In genomic region chr11:125280646-125281045, GRCh38 we compare ENCODE assay signal across 21 cellular contexts.
DNase-seq lines count a peak whose midpoint lies in the region; ATAC-seq and TF ChIP-seq lines count a peak whose summit lies in the region.
"Had no signal": no experiment of that assay in that cellular context is flagged by ENCODE, and none has a peak within 500 bp of the region (broad histone marks: within the 10 kb centered on the region; RNA-seq: fewer than 3 reads in every experiment).

No MANE protein-coding gene starts in this region.

- H3K27me3 ChIP-seq in BLaER1 (no peaks in the 10 kb centered on the region), WERI-Rb-1 (ENCODE audit: insufficient read depth, low read depth, severe bottlenecking) (no peaks in the 10 kb centered on the region), layer of hippocampus (ENCODE audit: control insufficient read depth, insufficient read depth, low read length) (no peaks in the 10 kb centered on the region)
- H3K27me3 ChIP-seq: BLaER1 treated with 17β-estradiol and CSF1 and Interleukin-3, amounts not matched to agents 10 nM and 100 nM had no signal

- H3K9me3 ChIP-seq in BLaER1 (no peaks in the 10 kb centered on the region), WERI-Rb-1 (ENCODE audit: severe bottlenecking) (no peaks in the 10 kb centered on the region)
- H3K9me3 ChIP-seq: BLaER1 treated with 17β-estradiol and CSF1 and Interleukin-3, amounts not matched to agents 10 nM and 100 nM had no signal

- no peak overlapping the region for H3K27ac Mint-ChIP-seq in stimulated activated effector memory CD8-positive, alpha-beta T cell treated with anti-CD3 and anti-CD28 coated beads, Interleukin-12 subunit alpha, Interleukin-12 subunit beta, amount 100 ng/mL, for 72 hours
- H3K27ac Mint-ChIP-seq: B cell; CD14-positive monocyte; CD4-positive, alpha-beta T cell; CD8-positive, alpha-beta memory T cell had no signal

- no peak overlapping the region for H3K4me3 Mint-ChIP-seq in stimulated activated effector memory CD8-positive, alpha-beta T cell treated with anti-CD3 and anti-CD28 coated beads, Interleukin-12 subunit alpha, Interleukin-12 subunit beta, amount 100 ng/mL, for 72 hours
- H3K4me3 Mint-ChIP-seq: B cell; CD14-positive monocyte; CD4-positive, alpha-beta T cell; CD8-positive, alpha-beta memory T cell had no signal

- H3K4me1 ChIP-seq in BLaER1 = peaks cover 7% of the 10 kb centered on the region

- H3K4me3 ChIP-seq in BLaER1 (no peak overlapping the region), WERI-Rb-1 (ENCODE audit: low read depth, low read length) (no peak overlapping the region)
- H3K4me3 ChIP-seq: BLaER1 treated with 17β-estradiol and CSF1 and Interleukin-3, amounts not matched to agents 10 nM and 100 nM; GM12878; GM23248 had no signal

- no peaks in the 10 kb centered on the region for H3K36me3 Mint-ChIP-seq in stimulated activated effector memory CD8-positive, alpha-beta T cell treated with anti-CD3 and anti-CD28 coated beads, Interleukin-12 subunit alpha, Interleukin-12 subunit beta, amount 100 ng/mL, for 72 hours
- H3K36me3 Mint-ChIP-seq: CD14-positive monocyte; CD8-positive, alpha-beta memory T cell had no signal

- H3K27ac ChIP-seq in BLaER1 (no peak overlapping the region), WERI-Rb-1 (peak overlapping the region; percentile 81), layer of hippocampus (ENCODE audit: low read depth, low read length) (peak overlapping the region; percentile 3)
- H3K27ac ChIP-seq: 22Rv1; BLaER1 treated with 17β-estradiol and CSF1 and Interleukin-3, amounts not matched to agents 10 nM and 100 nM; GM23248 had no signal

- no peaks in the 10 kb centered on the region for H3K36me3 ChIP-seq in BLaER1
- no peaks in the 10 kb centered on the region for H3K36me3 ChIP-seq in WERI-Rb-1
- H3K36me3 ChIP-seq: BLaER1 treated with 17β-estradiol and CSF1 and Interleukin-3, amounts not matched to agents 10 nM and 100 nM had no signal

- H3K4me1 Mint-ChIP-seq in stimulated activated effector memory CD8-positive, alpha-beta T cell treated with anti-CD3 and anti-CD28 coated beads, Interleukin-12 subunit alpha, Interleukin-12 subunit beta, amount 100 ng/mL, for 72 hours = no peaks in the 10 kb centered on the region
- H3K4me1 Mint-ChIP-seq: B cell; CD14-positive monocyte; CD8-positive, alpha-beta memory T cell had no signal

- no peaks in the 10 kb centered on the region for H4K20me1 ChIP-seq in BLaER1
- H4K20me1 ChIP-seq: BLaER1 treated with 17β-estradiol and CSF1 and Interleukin-3, amounts not matched to agents 10 nM and 100 nM had no signal

- ATAC-seq in stimulated activated effector memory CD8-positive, alpha-beta T cell treated with anti-CD3 and anti-CD28 coated beads, Interleukin-12 subunit alpha, Interleukin-12 subunit beta, amount 100 ng/mL, for 72 hours = peak; percentile 15
- no peak for ATAC-seq in HG02938 (IDR thresholded peaks at IDR 0.05; ENCODE audit: unreplicated experiment)
- no peak for ATAC-seq in HG02759 (IDR thresholded peaks at IDR 0.05; ENCODE audit: unreplicated experiment)
- ATAC-seq: GM12878 had no signal

- DNase-seq in WERI-Rb-1 (no peak), NCI-H146 (lab: John Stamatoyannopoulos, UW) (no peak)
- no peak for DNase-seq in stimulated activated effector memory CD8-positive, alpha-beta T cell treated with anti-CD3 and anti-CD28 coated beads, Interleukin-12 subunit alpha, Interleukin-12 subunit beta, amount 100 ng/mL, for 72 hours (ENCODE audit: low spot score in 2 of 2)
- DNase-seq: CD4-positive, alpha-beta T cell; CD8-positive, alpha-beta memory T cell; DMS 273 treated with DMSO at 0.1 percent for 48 hours; DMS79; EL; GDM1; GM23248; H7; HCEC 1CT had no signal

- no peak overlapping the region for H3K9ac ChIP-seq in BLaER1
- H3K9ac ChIP-seq: BLaER1 treated with 17β-estradiol and CSF1 and Interleukin-3, amounts not matched to agents 10 nM and 100 nM; GM23248 had no signal

- no peaks in the 10 kb centered on the region for H3K9me3 Mint-ChIP-seq in stimulated activated effector memory CD8-positive, alpha-beta T cell treated with anti-CD3 and anti-CD28 coated beads, Interleukin-12 subunit alpha, Interleukin-12 subunit beta, amount 100 ng/mL, for 72 hours
- H3K9me3 Mint-ChIP-seq: CD14-positive monocyte; CD4-positive, alpha-beta T cell; CD8-positive, alpha-beta memory T cell had no signal

- H3K4me2 ChIP-seq in BLaER1 = peak overlapping the region; percentile 8; the same call in 1 of the 2 replicates

- no peak for TF ChIP-seq CTCF in WERI-Rb-1 (IDR thresholded peaks at IDR 0.05; ENCODE audit: low read depth, low read length)
